Comparison of ENCODE assay signal across 8 cellular contexts in the genomic region with DNA sequence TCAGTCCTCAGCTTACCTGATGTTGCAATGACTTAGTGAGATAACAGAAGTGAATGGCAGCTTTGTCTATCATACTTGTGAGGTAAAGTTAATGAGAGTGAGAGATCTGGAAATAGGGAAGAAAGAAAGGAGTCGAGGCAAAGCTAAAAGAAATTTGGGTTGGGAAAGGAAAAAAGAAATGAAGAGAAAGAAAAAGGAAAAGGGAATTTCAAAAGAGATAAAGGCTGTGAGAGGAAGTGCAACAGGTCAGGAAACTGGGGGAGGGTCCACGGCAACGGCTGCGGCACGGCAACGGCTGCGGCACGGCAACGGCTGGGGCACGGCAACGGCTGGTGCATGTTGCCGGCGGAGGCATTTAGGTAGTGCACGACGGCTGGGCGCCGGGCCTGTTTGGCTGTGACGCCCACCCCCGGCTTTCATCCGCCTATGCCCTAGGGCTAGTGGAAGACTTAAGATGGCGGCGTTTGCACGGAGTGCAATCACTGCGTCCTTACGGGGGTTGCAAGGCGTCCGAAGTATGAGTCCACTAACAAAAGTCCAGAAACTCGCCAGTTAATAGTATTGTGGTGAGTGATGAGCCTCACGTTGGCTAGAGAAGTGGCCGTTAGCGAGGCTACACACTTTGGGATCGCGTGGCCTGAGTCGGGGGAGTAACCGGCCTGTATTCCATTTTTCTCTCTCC.
DNase-seq lines count a peak whose midpoint lies in the region; ATAC-seq and TF ChIP-seq lines count a peak whose summit lies in the region.

No MANE protein-coding gene starts in this region.

- peaks cover 4% of the 10 kb centered on the region for H3K36me3 Mint-ChIP-seq in chondrocyte (ENCODE audit: low read depth)

- H3K9me3 Mint-ChIP-seq in chondrocyte (ENCODE audit: low read depth), result no peaks in the 10 kb centered on the region

- peak overlapping the region; percentile 98 for H3K27ac Mint-ChIP-seq in chondrocyte (ENCODE audit: unreplicated experiment)

- peak; percentile 87 for DNase-seq in AG10803 (ENCODE audit: low read depth)
- peak; percentile 89 for DNase-seq in NCI-H345 (lab: John Stamatoyannopoulos, UW)
- DNase-seq in activated CD4-positive, CD25-positive, alpha-beta regulatory T cell treated with anti-CD3 and anti-CD28 coated beads, Interleukin-2, amount 50 U/mL, for 72 hours, result peak; percentile 89
- DNase-seq in chondrocyte (ENCODE audit: low spot score), result peak; percentile 97
- DNase-seq in kidney epithelial cell (ENCODE audit: low read depth), result peak; percentile 50
- DNase-seq in stimulated activated CD4-positive, alpha-beta T cell treated with anti-CD3 and anti-CD28 coated beads, Interleukin-15, amount 100 ng/mL, for 48 hours (ENCODE audit: low read depth in 2 of 2), result peak; percentile 77 to 90

- peak overlapping the region; percentile 84 for H3K4me3 Mint-ChIP-seq in chondrocyte (ENCODE audit: unreplicated experiment)

- ATAC-seq in GM19025 (IDR thresholded peaks at IDR 0.05; ENCODE audit: low read depth, unreplicated experiment) (peak; percentile 94), HG03280 (IDR thresholded peaks at IDR 0.05; ENCODE audit: unreplicated experiment) (peak; percentile 100)

- no peaks in the 10 kb centered on the region for H3K27me3 ChIP-seq in kidney epithelial cell (ENCODE audit: control insufficient read depth, insufficient read depth, low read length)

- no peaks in the 10 kb centered on the region for H3K27me3 Mint-ChIP-seq in chondrocyte (ENCODE audit: low read depth)

- TF ChIP-seq CTCF in AG10803 (conservative IDR thresholded peaks at IDR 0.05; ENCODE audit: low read length) (no peak), chondrocyte (IDR thresholded peaks at IDR 0.05) (peak; percentile 12), kidney epithelial cell (IDR thresholded peaks at IDR 0.05; ENCODE audit: insufficient read depth, low read length, poor library complexity, severe bottlenecking) (no peak)

- H3K36me3 ChIP-seq in kidney epithelial cell (ENCODE audit: control insufficient read depth, insufficient read depth, low read length), result no peaks in the 10 kb centered on the region

- H3K4me3 ChIP-seq in AG10803 (ENCODE audit: low read length) (peak overlapping the region; percentile 80), kidney epithelial cell (ENCODE audit: low read depth, low read length) (peak overlapping the region; percentile 92)

- H3K4me1 Mint-ChIP-seq in chondrocyte (ENCODE audit: low read depth), result peaks cover 28% of the 10 kb centered on the region

Comparison
In these comparisons a context has a peak if more than half of its experiments do, and no peak if none do; other contexts are left out.
1. Peak in every context shown above with its lines: DNase-seq, ATAC-seq and H3K4me3 ChIP-seq.